Comparison of ENCODE assay signal across 15 cellular contexts in genomic region chr2:237257471-237257951, GRCh38.
DNase-seq lines count a peak whose midpoint lies in the region; ATAC-seq and TF ChIP-seq lines count a peak whose summit lies in the region.
"Had no signal": no experiment of that assay in that cellular context is flagged by ENCODE, and none has a peak within 500 bp of the region (broad histone marks: within the 10 kb centered on the region; RNA-seq: fewer than 3 reads in every experiment).

No MANE protein-coding gene starts in this region.

- H3K27ac ChIP-seq in stomach smooth muscle (ENCODE audit: low read length) = peak overlapping the region; percentile 46

- H3K4me1 Mint-ChIP-seq in brain = peaks cover 21% of the 10 kb centered on the region
- H3K4me1 Mint-ChIP-seq: IgD-negative memory B cell had no signal

- ATAC-seq in left ventricle myocardium superior (peak; percentile 76), GM18858 (IDR thresholded peaks at IDR 0.05; ENCODE audit: unreplicated experiment) (no peak)
- ATAC-seq: stimulated activated naive CD8-positive, alpha-beta T cell treated with anti-CD3 and anti-CD28 coated beads, Interleukin-15, amount 100 ng/mL, for 72 hours had no signal

- H3K36me3 ChIP-seq in stomach smooth muscle (ENCODE audit: control insufficient read depth in 2 of 2, insufficient read depth in 2 of 2, low read length in 2 of 2) = no peaks in the 10 kb centered on the region

- DNase-seq in ELR (ENCODE audit: low read depth) (peak; percentile 44), left ventricle myocardium superior (peak; percentile 44), SKM-1 (lab: John Stamatoyannopoulos, UW; ENCODE audit: unreplicated experiment) (no peak), NCI-H2227 treated with DMSO at 0.1 percent for 48 hours (lab: John Stamatoyannopoulos, UW) (no peak), medulla oblongata (ENCODE audit: extremely low spot score) (no peak)
- DNase-seq: CD4-positive, alpha-beta T cell; NCI-H2029; nucleus accumbens; stimulated activated CD4-positive, alpha-beta T cell treated with anti-CD3 and anti-CD28 coated beads, Interleukin-4, amount 100 ng/mL, for 1 hour; stimulated activated naive CD8-positive, alpha-beta T cell treated with anti-CD3 and anti-CD28 coated beads, Interleukin-15, amount 100 ng/mL, for 72 hours had no signal

- no peaks in the 10 kb centered on the region for H3K9me3 ChIP-seq in stomach smooth muscle (ENCODE audit: control insufficient read depth in 2 of 2, low read length in 2 of 2)

- TF ChIP-seq CTCF in brain (conservative IDR thresholded peaks at IDR 0.05) = no peak

- no peaks in the 10 kb centered on the region for H3K36me3 Mint-ChIP-seq in brain
- H3K36me3 Mint-ChIP-seq: IgD-negative memory B cell had no signal

- H3K9me3 Mint-ChIP-seq in brain = peaks cover 0 to 3% (median 0%) of the 10 kb centered on the region in 5 experiments
- H3K9me3 Mint-ChIP-seq: CD4-positive, alpha-beta T cell; GM23338; stimulated activated naive CD8-positive, alpha-beta T cell treated with anti-CD3 and anti-CD28 coated beads, Interleukin-15, amount 100 ng/mL, for 72 hours had no signal

- H3K4me3 Mint-ChIP-seq in brain = no peak overlapping the region
- H3K4me3 Mint-ChIP-seq: CD4-positive, alpha-beta T cell; GM23338; IgD-negative memory B cell; stimulated activated naive CD8-positive, alpha-beta T cell treated with anti-CD3 and anti-CD28 coated beads, Interleukin-15, amount 100 ng/mL, for 72 hours had no signal

- no peak overlapping the region for H3K4me3 ChIP-seq in stomach smooth muscle (ENCODE audit: low read length in 2 of 2)
- H3K4me3 ChIP-seq: GM23338 had no signal

- no peak overlapping the region for H3K9ac ChIP-seq in stomach smooth muscle (ENCODE audit: low read length in 2 of 2)

- intact Hi-C loops in left ventricle myocardium superior (cut with micrococcal nuclease) = no loop called here

- H3K4me1 ChIP-seq in stomach smooth muscle (ENCODE audit: control insufficient read depth, insufficient read depth, low read length) = peaks cover 31% of the 10 kb centered on the region

- H3K27me3 Mint-ChIP-seq in brain = peaks cover 77% of the 10 kb centered on the region

- H3K27me3 ChIP-seq in stomach smooth muscle (ENCODE audit: control insufficient read depth in 1 of 2, insufficient read depth in 2 of 2, low read length in 2 of 2) = no peaks in the 10 kb centered on the region

- H3K27ac Mint-ChIP-seq in brain = peak overlapping the region in 3 of 5 experiments; percentile 9 to 80 (median 66)
- H3K27ac Mint-ChIP-seq: CD4-positive, alpha-beta T cell; GM23338; stimulated activated naive CD8-positive, alpha-beta T cell treated with anti-CD3 and anti-CD28 coated beads, Interleukin-15, amount 100 ng/mL, for 72 hours had no signal

Comparison
In these comparisons a context has a peak if more than half of its experiments do, and no peak if none do; other contexts are left out.
1. DNase-seq: peak in ELR (single experiment) and left ventricle myocardium superior (single experiment); none in SKM-1 (single experiment), NCI-H2227 treated with DMSO at 0.1 percent for 48 hours (single experiment) and medulla oblongata (single experiment).